In genomic region chr10:131111007-131111406, GRCh38 we compare ENCODE assay signal across 30 cellular contexts.
"Had no signal": no experiment of that assay in that cellular context is flagged by ENCODE, and none has a peak within 500 bp of the region (broad histone marks: within the 10 kb centered on the region; RNA-seq: fewer than 3 reads in every experiment).

No MANE protein-coding gene starts in this region.

- H3K79me2 ChIP-seq: parathyroid adenoma had no signal

- H3K36me3 Mint-ChIP-seq: naive B cell; naive thymus-derived CD8-positive, alpha-beta T cell; natural killer cell treated with Interleukin-12 subunit alpha and Interleukin-12 subunit beta and Interleukin-15 and Interleukin-18, amount 100 ng/mL, for 72 hours; neural progenitor cell; stimulated activated memory B cell treated with anti-CD40 and anti-IgM and Interleukin-4, amounts not matched to agents 10 μg/mL and 1 μg/mL and 100 μg/mL, for 72 hours had no signal

- H3K4me1 Mint-ChIP-seq: naive B cell; neural progenitor cell; stimulated activated memory B cell treated with anti-CD40 and anti-IgM and Interleukin-4, amounts not matched to agents 10 μg/mL and 1 μg/mL and 100 μg/mL, for 72 hours had no signal

- H3K27ac ChIP-seq: neural progenitor cell, neutrophil, ovary, psoas muscle, right lobe of liver, sigmoid colon, suprapubic skin, testis, tibial artery, upper lobe of left lung, vagina had no signal

- H3K27ac Mint-ChIP-seq: naive thymus-derived CD8-positive, alpha-beta T cell; natural killer cell treated with Interleukin-12 subunit alpha and Interleukin-12 subunit beta and Interleukin-15 and Interleukin-18, amount 100 ng/mL, for 72 hours; nephron progenitor cell; progenitor cell of endocrine pancreas; stimulated activated memory B cell treated with anti-CD40 and anti-IgM and Interleukin-4, amounts not matched to agents 10 μg/mL and 1 μg/mL and 100 μg/mL, for 72 hours; stimulated activated naive CD8-positive, alpha-beta T cell treated with anti-CD3 and anti-CD28 coated beads, Interleukin-15, amount 100 ng/mL, for 72 hours had no signal

- H3K9me3 ChIP-seq: neutrophil, ovary, psoas muscle, right lobe of liver, sigmoid colon, testis, vagina had no signal

- H3K27me3 ChIP-seq: neural progenitor cell, neutrophil, ovary, right lobe of liver, suprapubic skin, testis, tibial artery, upper lobe of left lung, vagina had no signal

- H3K4me3 Mint-ChIP-seq: naive B cell; naive thymus-derived CD8-positive, alpha-beta T cell; natural killer cell treated with Interleukin-12 subunit alpha and Interleukin-12 subunit beta and Interleukin-15 and Interleukin-18, amount 100 ng/mL, for 72 hours; neural progenitor cell; stimulated activated memory B cell treated with anti-CD40 and anti-IgM and Interleukin-4, amounts not matched to agents 10 μg/mL and 1 μg/mL and 100 μg/mL, for 72 hours; stimulated activated naive CD8-positive, alpha-beta T cell treated with anti-CD3 and anti-CD28 coated beads, Interleukin-15, amount 100 ng/mL, for 72 hours had no signal

- H3K36me3 ChIP-seq: neural progenitor cell, neutrophil, ovary, right lobe of liver, sigmoid colon, suprapubic skin, tibial artery, upper lobe of left lung, vagina had no signal

- DNase-seq: naive B cell; naive thymus-derived CD8-positive, alpha-beta T cell; nucleus accumbens; ovary; right cardiac atrium; right lobe of liver; sigmoid colon; small intestine; stimulated activated CD4-positive, alpha-beta T cell treated with anti-CD3 and anti-CD28 coated beads, Interleukin-12 subunit alpha, Interleukin-12 subunit beta, amount 100 ng/mL, for 4 hours; stimulated activated CD4-positive, alpha-beta T cell treated with anti-CD3 and anti-CD28 coated beads, Interleukin-1b, Interleukin-23, amount 100 ng/mL, for 48 hours; stimulated activated CD4-positive, alpha-beta T cell treated with anti-CD3 and anti-CD28 coated beads, Interleukin-4, amount 100 ng/mL, for 1 hour; stimulated activated CD4-positive, alpha-beta T cell treated with anti-CD3 and anti-CD28 coated beads, Interleukin-4, amount 100 ng/mL, for 4 hours; stimulated activated CD8-positive, alpha-beta memory T cell treated with anti-CD3 and anti-CD28 coated beads, Interleukin-4, amount 100 ng/mL, for 48 hours; stimulated activated naive CD4-positive, alpha-beta T cell; stimulated activated naive CD8-positive, alpha-beta T cell treated with anti-CD3 and anti-CD28 coated beads, Interleukin-15, amount 100 ng/mL, for 72 hours; stimulated activated naive CD8-positive, alpha-beta T cell treated with anti-CD3 and anti-CD28 coated beads, Interleukin-15, Interleukin-2, amounts not matched to agents 100 U/mL and 50 U/mL, for 24 hours; testis; tibial artery; trophoblast cell; upper lobe of left lung had no signal

- H2AFZ ChIP-seq: neural progenitor cell had no signal

- H3K9ac ChIP-seq: neural progenitor cell, parathyroid adenoma had no signal

- H3K4me2 ChIP-seq: neural progenitor cell had no signal

- H3K4me3 ChIP-seq: neural progenitor cell, ovary, psoas muscle, right lobe of liver, sigmoid colon, suprapubic skin, testis, tibial artery, upper lobe of left lung, vagina had no signal

- H3K4me1 ChIP-seq: neural progenitor cell, psoas muscle, right lobe of liver, sigmoid colon, suprapubic skin, testis, tibial artery, upper lobe of left lung, vagina had no signal

- H3K27me3 Mint-ChIP-seq: naive B cell; natural killer cell treated with Interleukin-12 subunit alpha and Interleukin-12 subunit beta and Interleukin-15 and Interleukin-18, amount 100 ng/mL, for 72 hours; stimulated activated naive CD8-positive, alpha-beta T cell treated with anti-CD3 and anti-CD28 coated beads, Interleukin-15, amount 100 ng/mL, for 72 hours had no signal

- ATAC-seq: naive thymus-derived CD8-positive, alpha-beta T cell; natural killer cell treated with Interleukin-12 subunit alpha and Interleukin-12 subunit beta and Interleukin-15 and Interleukin-18, amount 100 ng/mL, for 72 hours; psoas muscle; right cardiac atrium; right lobe of liver; stimulated activated memory B cell treated with anti-CD40 and anti-IgM and Interleukin-4, amounts not matched to agents 10 μg/mL and 1 μg/mL and 100 μg/mL, for 72 hours; stimulated activated naive CD8-positive, alpha-beta T cell treated with anti-CD3 and anti-CD28 coated beads, Interleukin-15, amount 100 ng/mL, for 72 hours; stimulated activated naive CD8-positive, alpha-beta T cell treated with anti-CD3 and anti-CD28 coated beads, Interleukin-15, Interleukin-2, amounts not matched to agents 100 U/mL and 50 U/mL, for 24 hours had no signal
